In genomic region chrX:1493877-1494510, GRCh38 we compare ENCODE assay signal across 2 cellular contexts.
TF ChIP-seq lines count a peak whose summit lies in the region.

No MANE protein-coding gene starts in this region.

TF ChIP-seq in IMR-90, 13 proteins besides CTCF, POLR2A, EP300 and RAD21:
- TF ChIP-seq SMC3 (IDR thresholded peaks at IDR 0.05; ENCODE audit: low read depth, low read length), result no peak
- no peak for TF ChIP-seq NFE2L2 (IDR thresholded peaks at IDR 0.05; ENCODE audit: low read depth, low read length)
- TF ChIP-seq MAFK (IDR thresholded peaks at IDR 0.05; ENCODE audit: low read depth, low read length), result no peak
- no peak for TF ChIP-seq RFX5 (IDR thresholded peaks at IDR 0.05; ENCODE audit: low read depth, low read length)
- no peak for TF ChIP-seq MAZ (IDR thresholded peaks at IDR 0.05; ENCODE audit: borderline replicate concordance, low read depth, low read length)
- TF ChIP-seq USF2 (IDR thresholded peaks at IDR 0.05; ENCODE audit: low read depth, low read length), result no peak
- no peak for TF ChIP-seq ELK1 (IDR thresholded peaks at IDR 0.05; ENCODE audit: borderline replicate concordance, low read depth, low read length)

TF ChIP-seq in GM12878, 131 proteins besides CTCF, POLR2A, EP300 and RAD21 (continues in another document):
- TF ChIP-seq TCF3 (IDR thresholded peaks at IDR 0.05; ENCODE audit: borderline replicate concordance, insufficient read depth, low read depth, low read length) (no peak), FOS (IDR thresholded peaks at IDR 0.05; ENCODE audit: borderline replicate concordance, extremely low read depth, insufficient read length) (no peak), E2F8 (IDR thresholded peaks at IDR 0.05; ENCODE audit: low read depth, partially characterized antibody) (no peak), IKZF2 (IDR thresholded peaks at IDR 0.05) (peak; percentile 83 to 90), LARP7 (IDR thresholded peaks at IDR 0.05) (peak; percentile 73; the same call in 1 of the 2 replicates), SREBF1 (IDR thresholded peaks at IDR 0.05; ENCODE audit: low read length) (no peak), BHLHE40 (IDR thresholded peaks at IDR 0.05; ENCODE audit: borderline replicate concordance in 1 of 2, low read depth in 2 of 2, low read length in 1 of 2) (peak in 1 of 2 experiments; percentile 9; a peak in 1 of 4 replicates), NR2F1 (conservative IDR thresholded peaks at IDR 0.05) (no peak; the same call in 1 of the 2 replicates), TCF7 (IDR thresholded peaks at IDR 0.05; ENCODE audit: borderline replicate concordance) (no peak), ASH2L (IDR thresholded peaks at IDR 0.05; ENCODE audit: borderline replicate concordance, low read depth) (no peak), PAX5 (IDR thresholded peaks at IDR 0.05; ENCODE audit: borderline replicate concordance, low read depth, low read length) (0 out of 2 replicates have a peak, but pooled peaks have one; percentile 9), HDAC6 (IDR thresholded peaks at IDR 0.05; ENCODE audit: unreplicated experiment) (no peak), SMC3 (IDR thresholded peaks at IDR 0.05; ENCODE audit: borderline replicate concordance, low read length) (no peak), ZNF687 (IDR thresholded peaks at IDR 0.05) (no peak; the same call in 1 of the 2 replicates), BACH1 (IDR thresholded peaks at IDR 0.05; ENCODE audit: borderline replicate concordance) (0 out of 2 replicates have a peak, but pooled peaks have one; percentile 41), STAT1 (conservative IDR thresholded peaks at IDR 0.05) (no peak), NBN (IDR thresholded peaks at IDR 0.05) (peak; percentile 62; the same call in 1 of the 2 replicates), STAT3 (IDR thresholded peaks at IDR 0.05; ENCODE audit: low read depth, low read length) (no peak), SUZ12 (IDR thresholded peaks at IDR 0.05; ENCODE audit: unreplicated experiment) (no peak), RFX5 (IDR thresholded peaks at IDR 0.05; ENCODE audit: low read depth, low read length) (no peak), CBX3 (IDR thresholded peaks at IDR 0.05; ENCODE audit: borderline replicate concordance, low read depth) (no peak), ATF7 (IDR thresholded peaks at IDR 0.05; ENCODE audit: low read depth) (no peak), MLLT1 (IDR thresholded peaks at IDR 0.05) (peak; percentile 85), CBX5 (IDR thresholded peaks at IDR 0.05; ENCODE audit: low read depth) (0 out of 2 replicates have a peak, but pooled peaks have one; percentile 84), YBX1 (IDR thresholded peaks at IDR 0.05) (no peak), MAX (IDR thresholded peaks at IDR 0.05; ENCODE audit: low read depth, low read length) (peak; percentile 41; the same call in 1 of the 2 replicates), BCL11A (IDR thresholded peaks at IDR 0.05; ENCODE audit: low read depth, low read length) (peak; percentile 37; the same call in 1 of the 2 replicates), MEF2B (IDR thresholded peaks at IDR 0.05; ENCODE audit: partially characterized antibody, poor library complexity, severe bottlenecking) (peak; percentile 81), ZNF207 (IDR thresholded peaks at IDR 0.05; ENCODE audit: borderline replicate concordance) (no peak), IRF3 (IDR thresholded peaks at IDR 0.05) (no peak), NR2C1 (IDR thresholded peaks at IDR 0.05) (no peak), ELK1 (IDR thresholded peaks at IDR 0.05; ENCODE audit: low read depth, low read length) (no peak), HCFC1 (IDR thresholded peaks at IDR 0.05; ENCODE audit: low read length) (no peak; the same call in 1 of the 2 replicates), RCOR1 (conservative IDR thresholded peaks at IDR 0.05; ENCODE audit: low read depth, low read length) (no peak), HDGF (IDR thresholded peaks at IDR 0.05) (peak; percentile 64; the same call in 1 of the 2 replicates), NFYA (IDR thresholded peaks at IDR 0.05; ENCODE audit: borderline replicate concordance, low read depth, low read length) (no peak), SPI1 (IDR thresholded peaks at IDR 0.05; ENCODE audit: borderline replicate concordance, insufficient read depth, low read depth, low read length) (peak; percentile 53), MYC (IDR thresholded peaks at IDR 0.05; ENCODE audit: insufficient read depth, insufficient read length, insufficient replicate concordance, low read length, severe bottlenecking) (no peak), ZBTB11 (CRISPR knock-in tag; IDR thresholded peaks at IDR 0.05) (no peak), RUNX3 (IDR thresholded peaks at IDR 0.05; ENCODE audit: low read length) (peak; percentile 73), FOXM1 (IDR thresholded peaks at IDR 0.05; ENCODE audit: low read depth, low read length) (peak; percentile 71; the same call in 1 of the 2 replicates), HSF1 (IDR thresholded peaks at IDR 0.05; ENCODE audit: low read depth, low read length) (no peak), SIN3A (IDR thresholded peaks at IDR 0.05; ENCODE audit: low read depth, low read length) (0 out of 2 replicates have a peak, but pooled peaks have one; percentile 17), ETV6 (conservative IDR thresholded peaks at IDR 0.05 in 1 of 2, IDR thresholded peaks at IDR 0.05 in 1 of 2; ENCODE audit: borderline replicate concordance in 1 of 2, low read depth in 1 of 2) (0 out of 4 replicates have a peak, but pooled peaks of 1 of the 2 experiments have one; percentile 30), BMI1 (IDR thresholded peaks at IDR 0.05; ENCODE audit: borderline replicate concordance) (no peak), SRF (IDR thresholded peaks at IDR 0.05; ENCODE audit: low read depth in 2 of 2, low read length in 2 of 2) (no peak), RB1 (IDR thresholded peaks at IDR 0.05; ENCODE audit: borderline replicate concordance) (0 out of 2 replicates have a peak, but pooled peaks have one; percentile 20)
